Comparison of ENCODE assay signal across 8 cellular contexts in the genomic region with DNA sequence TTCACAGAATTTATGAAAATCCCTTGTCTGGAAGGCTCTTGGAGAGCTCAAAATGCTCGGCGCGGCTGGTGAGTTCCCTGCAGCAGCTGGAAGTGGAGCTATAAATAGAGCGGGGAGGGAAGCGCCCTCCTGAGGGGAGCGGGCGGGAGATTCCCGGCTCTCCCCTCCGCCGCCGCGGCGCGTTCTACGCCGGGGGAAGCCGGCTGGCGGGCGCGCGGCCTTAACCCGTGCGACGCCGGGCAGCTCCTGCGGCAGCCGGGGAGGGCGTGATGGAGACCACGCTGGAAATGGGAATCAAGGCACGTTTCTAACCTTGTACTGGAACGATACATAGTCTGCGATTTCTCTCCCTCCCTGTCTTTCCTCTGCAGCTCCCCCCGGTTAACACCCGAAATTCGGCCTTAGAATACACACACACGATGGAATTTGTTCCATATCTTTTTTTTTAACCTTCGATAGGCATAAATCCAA.
DNase-seq lines count a peak whose midpoint lies in the region; ATAC-seq and TF ChIP-seq lines count a peak whose summit lies in the region.

No MANE protein-coding gene starts in this region.

- TF ChIP-seq CTCF in GM23338 (conservative IDR thresholded peaks at IDR 0.05; ENCODE audit: low read depth in 2 of 2) (no peak), CD14-positive monocyte (IDR thresholded peaks at IDR 0.05) (no peak)

- H3K79me2 ChIP-seq in GM23338 (replicated peaks; ENCODE audit: insufficient read depth), result no peaks in the 10 kb centered on the region

- peak overlapping the region; percentile 86 for H3K4me3 ChIP-seq in GM23338

- peak overlapping the region; percentile 79 for H3K4me3 Mint-ChIP-seq in GM23338
- H3K4me3 Mint-ChIP-seq in activated T-cell treated with anti-CD3 and anti-CD28 coated beads, Interleukin-2, amount 50 U/mL, for 4 hours, result no peak overlapping the region
- H3K4me3 Mint-ChIP-seq in CD14-positive monocyte, result peak overlapping the region in 1 of 2 donors; percentile 74

- H3K27me3 Mint-ChIP-seq in GM23338 (ENCODE audit: insufficient read depth, low read depth, poor library complexity), result peaks cover 25% of the 10 kb centered on the region
- H3K27me3 Mint-ChIP-seq in activated T-cell treated with anti-CD3 and anti-CD28 coated beads, Interleukin-2, amount 50 U/mL, for 4 hours (ENCODE audit: low read depth), result peaks cover 42% of the 10 kb centered on the region
- H3K27me3 Mint-ChIP-seq in CD14-positive monocyte (ENCODE audit: low read depth in 3 of 3), result peaks cover 36 to 38% (median 36%) of the 10 kb centered on the region in 3 donors

- ATAC-seq in GM23338 (peak; percentile 93), HG03469 (IDR thresholded peaks at IDR 0.05; ENCODE audit: unreplicated experiment) (no peak)
- no peak for ATAC-seq in activated T-cell treated with anti-CD3 and anti-CD28 coated beads, Interleukin-2, amount 50 U/mL, for 4 hours

- intact Hi-C loops in CD14-positive monocyte (cut with micrococcal nuclease), result no loop called here

- H3K27ac Mint-ChIP-seq in GM23338 (no peak overlapping the region), CD14-positive monocyte (no peak overlapping the region)

- peak overlapping the region; percentile 99 for H3K4me2 ChIP-seq in GM23338

- no peaks in the 10 kb centered on the region for H3K36me3 ChIP-seq in GM23338 (ENCODE audit: insufficient read depth)

- no peaks in the 10 kb centered on the region for H3F3A ChIP-seq in GM23338 (replicated peaks; ENCODE audit: low read depth)

- peaks cover 23% of the 10 kb centered on the region for H3K4me1 Mint-ChIP-seq in GM23338
- no peaks in the 10 kb centered on the region for H3K4me1 Mint-ChIP-seq in activated T-cell treated with anti-CD3 and anti-CD28 coated beads, Interleukin-2, amount 50 U/mL, for 4 hours (ENCODE audit: low read depth)
- no peaks in the 10 kb centered on the region for H3K4me1 Mint-ChIP-seq in CD14-positive monocyte

- H4K20me1 ChIP-seq in GM23338 (replicated peaks; ENCODE audit: insufficient read depth), result no peaks in the 10 kb centered on the region

- peaks cover 19% of the 10 kb centered on the region for H3K4me1 ChIP-seq in GM23338 (ENCODE audit: insufficient read depth)

- H3K9me3 Mint-ChIP-seq in GM23338 (no peaks in the 10 kb centered on the region), CD14-positive monocyte (peaks cover 0 to 14% (median 5%) of the 10 kb centered on the region in 7 donors)
- no peaks in the 10 kb centered on the region for H3K9me3 Mint-ChIP-seq in activated T-cell treated with anti-CD3 and anti-CD28 coated beads, Interleukin-2, amount 50 U/mL, for 4 hours

- H3K27ac ChIP-seq in GM23338 (ENCODE audit: low read depth), result no peak overlapping the region

- H2AFZ ChIP-seq in GM23338, result peak overlapping the region; percentile 100

- H3K36me3 Mint-ChIP-seq in GM23338 (ENCODE audit: low read depth) (no peaks in the 10 kb centered on the region), CD14-positive monocyte (no peaks in the 10 kb centered on the region)
- H3K36me3 Mint-ChIP-seq in activated T-cell treated with anti-CD3 and anti-CD28 coated beads, Interleukin-2, amount 50 U/mL, for 4 hours (ENCODE audit: insufficient read depth), result no peaks in the 10 kb centered on the region

- peaks cover 46% of the 10 kb centered on the region for H3K27me3 ChIP-seq in GM23338 (ENCODE audit: insufficient read depth)

- peak; percentile 88 for DNase-seq in GM23338 (ENCODE audit: low spot score)
- DNase-seq in SHP77 (lab: John Stamatoyannopoulos, UW), result peak; percentile 30 to 83
- DNase-seq in globus pallidus (ENCODE audit: low spot score), result peak; percentile 31
- peak; percentile 67 for DNase-seq in occipital lobe (lab: John Stamatoyannopoulos, UW)
- DNase-seq in activated gamma-delta T cell (lab: John Stamatoyannopoulos, UW), result no peak
- no peak for DNase-seq in activated T-cell treated with anti-CD3 and anti-CD28 coated beads, Interleukin-2, amount 50 U/mL, for 4 hours
- no peak for DNase-seq in CD14-positive monocyte (ENCODE audit: low spot score)

- H3K9me2 ChIP-seq in GM23338 (ENCODE audit: insufficient read depth), result no peaks in the 10 kb centered on the region

TF ChIP-seq in GM23338, 12 proteins besides CTCF, POLR2A, EP300 and RAD21:
- no peak for TF ChIP-seq JUNB (IDR thresholded peaks at IDR 0.05; ENCODE audit: unreplicated experiment)
- peak; percentile 11; the same call in 1 of the 2 replicates for TF ChIP-seq POLR2AphosphoS5 (IDR thresholded peaks at IDR 0.05; ENCODE audit: low read depth)
- TF ChIP-seq NANOG (IDR thresholded peaks at IDR 0.05; ENCODE audit: borderline replicate concordance), result no peak
- peak; percentile 58 for TF ChIP-seq EZH2 (IDR thresholded peaks at IDR 0.05; ENCODE audit: low read depth, unreplicated experiment)
- TF ChIP-seq, protein P1, sequence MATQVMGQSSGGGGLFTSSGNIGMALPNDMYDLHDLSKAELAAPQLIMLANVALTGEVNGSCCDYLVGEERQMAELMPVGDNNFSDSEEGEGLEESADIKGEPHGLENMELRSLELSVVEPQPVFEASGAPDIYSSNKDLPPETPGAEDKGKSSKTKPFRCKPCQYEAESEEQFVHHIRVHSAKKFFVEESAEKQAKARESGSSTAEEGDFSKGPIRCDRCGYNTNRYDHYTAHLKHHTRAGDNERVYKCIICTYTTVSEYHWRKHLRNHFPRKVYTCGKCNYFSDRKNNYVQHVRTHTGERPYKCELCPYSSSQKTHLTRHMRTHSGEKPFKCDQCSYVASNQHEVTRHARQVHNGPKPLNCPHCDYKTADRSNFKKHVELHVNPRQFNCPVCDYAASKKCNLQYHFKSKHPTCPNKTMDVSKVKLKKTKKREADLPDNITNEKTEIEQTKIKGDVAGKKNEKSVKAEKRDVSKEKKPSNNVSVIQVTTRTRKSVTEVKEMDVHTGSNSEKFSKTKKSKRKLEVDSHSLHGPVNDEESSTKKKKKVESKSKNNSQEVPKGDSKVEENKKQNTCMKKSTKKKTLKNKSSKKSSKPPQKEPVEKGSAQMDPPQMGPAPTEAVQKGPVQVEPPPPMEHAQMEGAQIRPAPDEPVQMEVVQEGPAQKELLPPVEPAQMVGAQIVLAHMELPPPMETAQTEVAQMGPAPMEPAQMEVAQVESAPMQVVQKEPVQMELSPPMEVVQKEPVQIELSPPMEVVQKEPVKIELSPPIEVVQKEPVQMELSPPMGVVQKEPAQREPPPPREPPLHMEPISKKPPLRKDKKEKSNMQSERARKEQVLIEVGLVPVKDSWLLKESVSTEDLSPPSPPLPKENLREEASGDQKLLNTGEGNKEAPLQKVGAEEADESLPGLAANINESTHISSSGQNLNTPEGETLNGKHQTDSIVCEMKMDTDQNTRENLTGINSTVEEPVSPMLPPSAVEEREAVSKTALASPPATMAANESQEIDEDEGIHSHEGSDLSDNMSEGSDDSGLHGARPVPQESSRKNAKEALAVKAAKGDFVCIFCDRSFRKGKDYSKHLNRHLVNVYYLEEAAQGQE (IDR thresholded peaks at IDR 0.05; ENCODE audit: unreplicated experiment), result no peak
- no peak for TF ChIP-seq ZNF331 (CRISPR knock-in tag; IDR thresholded peaks at IDR 0.05; ENCODE audit: low read depth)

Comparison
In these comparisons a context has a peak if more than half of its experiments do, and no peak if none do; other contexts are left out.
1. DNase-seq: peak in GM23338 (single experiment), SHP77 (2 of 2), globus pallidus (single experiment) and occipital lobe (single experiment); none in activated gamma-delta T cell (single experiment), activated T-cell treated with anti-CD3 and anti-CD28 coated beads, Interleukin-2, amount 50 U/mL, for 4 hours (single experiment) and CD14-positive monocyte (single experiment).